In genomic region chr17:48382989-48383388, GRCh38 we compare ENCODE assay signal across 2 cellular contexts.
TF ChIP-seq lines count a peak whose summit lies in the region.

No MANE protein-coding gene starts in this region.

TF ChIP-seq in K562, 482 proteins besides CTCF, POLR2A, EP300 and RAD21 (continued from another document):
- TF ChIP-seq PBX2 (CRISPR knock-in tag; IDR thresholded peaks at IDR 0.05; ENCODE audit: low read depth), result no peak
- peak; percentile 31; the same call in 1 of the 2 replicates for TF ChIP-seq PBX2 (tag; conservative IDR thresholded peaks at IDR 0.05; ENCODE audit: low read depth)
- TF ChIP-seq BRD4 (IDR thresholded peaks at IDR 0.05), result no peak
- no peak for TF ChIP-seq ZNF592 (IDR thresholded peaks at IDR 0.05)
- peak; percentile 66 for TF ChIP-seq MEIS2 (IDR thresholded peaks at IDR 0.05; ENCODE audit: partially characterized antibody)
- no peak for TF ChIP-seq STAG1 (CRISPR knock-in tag; IDR thresholded peaks at IDR 0.05; ENCODE audit: borderline replicate concordance)
- TF ChIP-seq ELF2 (CRISPR knock-in tag; IDR thresholded peaks at IDR 0.05), result no peak
- no peak for TF ChIP-seq ARNT (IDR thresholded peaks at IDR 0.05)
- TF ChIP-seq CREM (IDR thresholded peaks at IDR 0.05; ENCODE audit: low read depth), result no peak
- no peak for TF ChIP-seq KDM1A (IDR thresholded peaks at IDR 0.05)

TF ChIP-seq in WTC11, 78 proteins besides CTCF, POLR2A, EP300 and RAD21:
- TF ChIP-seq CDX4 (CRISPR knock-in tag; IDR thresholded peaks at IDR 0.05; ENCODE audit: borderline replicate concordance) (no peak), MYBL2 (CRISPR knock-in tag; IDR thresholded peaks at IDR 0.05) (no peak), ELF4 (CRISPR knock-in tag; IDR thresholded peaks at IDR 0.05; ENCODE audit: low read depth) (no peak), TCF7 (CRISPR knock-in tag; IDR thresholded peaks at IDR 0.05; ENCODE audit: low read depth) (no peak), JAZF1 (CRISPR knock-in tag; IDR thresholded peaks at IDR 0.05) (no peak), E2F1 (CRISPR knock-in tag; IDR thresholded peaks at IDR 0.05) (no peak), ETV6 (CRISPR knock-in tag; IDR thresholded peaks at IDR 0.05) (no peak), ZBTB43 (CRISPR knock-in tag; IDR thresholded peaks at IDR 0.05) (no peak), NFATC4 (CRISPR knock-in tag; IDR thresholded peaks at IDR 0.05) (no peak), ZNF232 (CRISPR knock-in tag; IDR thresholded peaks at IDR 0.05) (no peak), GTF2I (CRISPR knock-in tag; conservative IDR thresholded peaks at IDR 0.05) (no peak), USF1 (CRISPR knock-in tag; IDR thresholded peaks at IDR 0.05) (no peak), NFE2L1 (CRISPR knock-in tag; IDR thresholded peaks at IDR 0.05) (no peak), NR3C1 (CRISPR knock-in tag; conservative IDR thresholded peaks at IDR 0.05; ENCODE audit: low read depth) (no peak), OVOL2 (CRISPR knock-in tag; IDR thresholded peaks at IDR 0.05; ENCODE audit: borderline replicate concordance) (no peak), FOXJ3 (CRISPR knock-in tag; IDR thresholded peaks at IDR 0.05; ENCODE audit: borderline replicate concordance) (no peak), ZNF138 (CRISPR knock-in tag; conservative IDR thresholded peaks at IDR 0.05) (no peak)
